In the genomic region with DNA sequence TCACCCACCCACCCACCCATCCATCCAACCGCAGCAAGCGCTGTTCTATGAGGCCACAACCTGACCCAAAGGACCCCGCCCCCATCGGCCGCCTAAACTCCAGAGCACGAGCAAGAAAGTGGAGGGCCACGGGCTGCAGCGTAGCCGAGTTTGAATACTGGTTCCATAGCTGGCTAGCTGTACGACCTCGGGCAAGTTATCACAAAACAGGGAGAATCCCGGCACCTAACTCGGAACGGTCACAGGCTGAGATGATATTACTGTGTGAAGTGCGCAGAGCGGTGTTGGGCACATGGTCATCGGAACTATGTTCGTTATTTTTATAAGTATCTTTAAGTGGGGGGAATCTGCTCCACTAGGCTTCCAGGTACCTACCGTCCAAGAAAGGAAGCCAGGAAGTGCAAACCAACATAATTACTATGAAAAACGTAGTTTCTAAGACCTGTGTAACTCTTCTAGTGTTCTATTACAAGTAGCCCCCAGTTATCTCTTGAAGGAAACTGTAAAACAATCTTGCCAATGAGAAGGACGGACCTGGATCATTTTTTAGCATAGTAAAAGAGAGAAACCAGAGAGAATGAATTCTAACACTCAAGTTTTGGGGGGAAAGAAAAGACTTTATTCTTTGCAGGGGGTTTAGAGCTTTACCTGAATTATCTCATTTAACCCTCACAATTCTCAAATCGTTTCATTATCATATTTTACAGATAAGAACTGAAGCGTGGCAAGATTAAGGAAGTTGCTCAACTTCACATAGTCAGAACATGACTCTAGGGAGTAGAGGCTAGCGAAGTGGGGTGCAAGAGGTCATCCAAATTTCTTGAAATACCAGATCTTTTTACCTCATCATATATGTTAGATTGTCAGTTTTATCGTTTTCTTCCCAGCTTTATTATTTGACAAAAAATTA, we compare ENCODE assay signal across 1 cellular context.
A peak's percentile ranks its signal among the peaks of the same experiment; 100 is the strongest.
TF ChIP-seq lines count a peak whose summit lies in the region.

No MANE protein-coding gene starts in this region.

TF ChIP-seq in HepG2, 621 proteins besides CTCF, POLR2A, EP300 and RAD21 (continues in another document):
- TF ChIP-seq, protein P1, sequence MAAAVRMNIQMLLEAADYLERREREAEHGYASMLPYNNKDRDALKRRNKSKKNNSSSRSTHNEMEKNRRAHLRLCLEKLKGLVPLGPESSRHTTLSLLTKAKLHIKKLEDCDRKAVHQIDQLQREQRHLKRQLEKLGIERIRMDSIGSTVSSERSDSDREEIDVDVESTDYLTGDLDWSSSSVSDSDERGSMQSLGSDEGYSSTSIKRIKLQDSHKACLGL (CRISPR knock-in tag; IDR thresholded peaks at IDR 0.05): no peak
- TF ChIP-seq, protein P2, sequence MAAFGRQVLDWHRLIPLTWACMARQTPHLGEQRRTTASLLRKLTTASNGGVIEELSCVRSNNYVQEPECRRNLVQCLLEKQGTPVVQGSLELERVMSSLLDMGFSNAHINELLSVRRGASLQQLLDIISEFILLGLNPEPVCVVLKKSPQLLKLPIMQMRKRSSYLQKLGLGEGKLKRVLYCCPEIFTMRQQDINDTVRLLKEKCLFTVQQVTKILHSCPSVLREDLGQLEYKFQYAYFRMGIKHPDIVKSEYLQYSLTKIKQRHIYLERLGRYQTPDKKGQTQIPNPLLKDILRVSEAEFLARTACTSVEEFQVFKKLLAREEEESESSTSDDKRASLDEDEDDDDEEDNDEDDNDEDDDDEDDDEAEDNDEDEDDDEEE (CRISPR knock-in tag; IDR thresholded peaks at IDR 0.05): no peak
- TF ChIP-seq ZSCAN12 (CRISPR knock-in tag; IDR thresholded peaks at IDR 0.05) (no peak), NFE2L2 (IDR thresholded peaks at IDR 0.05; ENCODE audit: low read length) (no peak), GFI1 (CRISPR knock-in tag; IDR thresholded peaks at IDR 0.05; ENCODE audit: borderline replicate concordance) (no peak), ZNF777 (CRISPR knock-in tag; IDR thresholded peaks at IDR 0.05) (peak; percentile 84), YEATS4 (CRISPR knock-in tag; IDR thresholded peaks at IDR 0.05; ENCODE audit: borderline replicate concordance) (no peak), BORCS8-MEF2B (CRISPR knock-in tag; IDR thresholded peaks at IDR 0.05) (no peak), ZNF12 (CRISPR knock-in tag; IDR thresholded peaks at IDR 0.05) (0 out of 2 replicates have a peak, but pooled peaks have one; percentile 7), MAF1 (CRISPR knock-in tag; IDR thresholded peaks at IDR 0.05; ENCODE audit: borderline replicate concordance) (no peak), ZNF432 (CRISPR knock-in tag; IDR thresholded peaks at IDR 0.05; ENCODE audit: borderline replicate concordance) (no peak), MTF2 (CRISPR knock-in tag; IDR thresholded peaks at IDR 0.05; ENCODE audit: borderline replicate concordance) (no peak), CEBPG (CRISPR knock-in tag; IDR thresholded peaks at IDR 0.05) (0 out of 2 replicates have a peak, but pooled peaks have one; percentile 19), ZNF850 (CRISPR knock-in tag; conservative IDR thresholded peaks at IDR 0.05) (no peak), ZNF24 (IDR thresholded peaks at IDR 0.05) (no peak), STAT5B (CRISPR knock-in tag; IDR thresholded peaks at IDR 0.05) (no peak), NFKB2 (CRISPR knock-in tag; IDR thresholded peaks at IDR 0.05; ENCODE audit: borderline replicate concordance) (no peak), HOXA5 (CRISPR knock-in tag; IDR thresholded peaks at IDR 0.05) (no peak), ZMYM2 (CRISPR knock-in tag; IDR thresholded peaks at IDR 0.05) (no peak), KDM6A (CRISPR knock-in tag; IDR thresholded peaks at IDR 0.05; ENCODE audit: low read depth) (no peak), ATRX (CRISPR knock-in tag; IDR thresholded peaks at IDR 0.05; ENCODE audit: borderline replicate concordance) (no peak), ZNF317 (CRISPR knock-in tag; IDR thresholded peaks at IDR 0.05) (no peak), SATB2 (CRISPR knock-in tag; IDR thresholded peaks at IDR 0.05) (no peak; the same call in 1 of the 2 replicates), ZMAT3 (CRISPR knock-in tag; conservative IDR thresholded peaks at IDR 0.05) (no peak), ZNF605 (CRISPR knock-in tag; IDR thresholded peaks at IDR 0.05) (no peak)
- TF ChIP-seq, protein P3, sequence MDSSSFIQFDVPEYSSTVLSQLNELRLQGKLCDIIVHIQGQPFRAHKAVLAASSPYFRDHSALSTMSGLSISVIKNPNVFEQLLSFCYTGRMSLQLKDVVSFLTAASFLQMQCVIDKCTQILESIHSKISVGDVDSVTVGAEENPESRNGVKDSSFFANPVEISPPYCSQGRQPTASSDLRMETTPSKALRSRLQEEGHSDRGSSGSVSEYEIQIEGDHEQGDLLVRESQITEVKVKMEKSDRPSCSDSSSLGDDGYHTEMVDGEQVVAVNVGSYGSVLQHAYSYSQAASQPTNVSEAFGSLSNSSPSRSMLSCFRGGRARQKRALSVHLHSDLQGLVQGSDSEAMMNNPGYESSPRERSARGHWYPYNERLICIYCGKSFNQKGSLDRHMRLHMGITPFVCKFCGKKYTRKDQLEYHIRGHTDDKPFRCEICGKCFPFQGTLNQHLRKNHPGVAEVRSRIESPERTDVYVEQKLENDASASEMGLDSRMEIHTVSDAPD (CRISPR knock-in tag; IDR thresholded peaks at IDR 0.05): 0 out of 2 replicates have a peak, but pooled peaks have one; percentile 11
- TF ChIP-seq, protein P4, sequence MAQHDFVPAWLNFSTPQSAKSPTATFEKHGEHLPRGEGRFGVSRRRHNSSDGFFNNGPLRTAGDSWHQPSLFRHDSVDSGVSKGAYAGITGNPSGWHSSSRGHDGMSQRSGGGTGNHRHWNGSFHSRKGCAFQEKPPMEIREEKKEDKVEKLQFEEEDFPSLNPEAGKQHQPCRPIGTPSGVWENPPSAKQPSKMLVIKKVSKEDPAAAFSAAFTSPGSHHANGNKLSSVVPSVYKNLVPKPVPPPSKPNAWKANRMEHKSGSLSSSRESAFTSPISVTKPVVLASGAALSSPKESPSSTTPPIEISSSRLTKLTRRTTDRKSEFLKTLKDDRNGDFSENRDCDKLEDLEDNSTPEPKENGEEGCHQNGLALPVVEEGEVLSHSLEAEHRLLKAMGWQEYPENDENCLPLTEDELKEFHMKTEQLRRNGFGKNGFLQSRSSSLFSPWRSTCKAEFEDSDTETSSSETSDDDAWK (CRISPR knock-in tag; IDR thresholded peaks at IDR 0.05): no peak
- TF ChIP-seq, protein P5, sequence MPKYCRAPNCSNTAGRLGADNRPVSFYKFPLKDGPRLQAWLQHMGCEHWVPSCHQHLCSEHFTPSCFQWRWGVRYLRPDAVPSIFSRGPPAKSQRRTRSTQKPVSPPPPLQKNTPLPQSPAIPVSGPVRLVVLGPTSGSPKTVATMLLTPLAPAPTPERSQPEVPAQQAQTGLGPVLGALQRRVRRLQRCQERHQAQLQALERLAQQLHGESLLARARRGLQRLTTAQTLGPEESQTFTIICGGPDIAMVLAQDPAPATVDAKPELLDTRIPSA (CRISPR knock-in tag; IDR thresholded peaks at IDR 0.05; ENCODE audit: borderline replicate concordance): no peak
- TF ChIP-seq, protein P6, sequence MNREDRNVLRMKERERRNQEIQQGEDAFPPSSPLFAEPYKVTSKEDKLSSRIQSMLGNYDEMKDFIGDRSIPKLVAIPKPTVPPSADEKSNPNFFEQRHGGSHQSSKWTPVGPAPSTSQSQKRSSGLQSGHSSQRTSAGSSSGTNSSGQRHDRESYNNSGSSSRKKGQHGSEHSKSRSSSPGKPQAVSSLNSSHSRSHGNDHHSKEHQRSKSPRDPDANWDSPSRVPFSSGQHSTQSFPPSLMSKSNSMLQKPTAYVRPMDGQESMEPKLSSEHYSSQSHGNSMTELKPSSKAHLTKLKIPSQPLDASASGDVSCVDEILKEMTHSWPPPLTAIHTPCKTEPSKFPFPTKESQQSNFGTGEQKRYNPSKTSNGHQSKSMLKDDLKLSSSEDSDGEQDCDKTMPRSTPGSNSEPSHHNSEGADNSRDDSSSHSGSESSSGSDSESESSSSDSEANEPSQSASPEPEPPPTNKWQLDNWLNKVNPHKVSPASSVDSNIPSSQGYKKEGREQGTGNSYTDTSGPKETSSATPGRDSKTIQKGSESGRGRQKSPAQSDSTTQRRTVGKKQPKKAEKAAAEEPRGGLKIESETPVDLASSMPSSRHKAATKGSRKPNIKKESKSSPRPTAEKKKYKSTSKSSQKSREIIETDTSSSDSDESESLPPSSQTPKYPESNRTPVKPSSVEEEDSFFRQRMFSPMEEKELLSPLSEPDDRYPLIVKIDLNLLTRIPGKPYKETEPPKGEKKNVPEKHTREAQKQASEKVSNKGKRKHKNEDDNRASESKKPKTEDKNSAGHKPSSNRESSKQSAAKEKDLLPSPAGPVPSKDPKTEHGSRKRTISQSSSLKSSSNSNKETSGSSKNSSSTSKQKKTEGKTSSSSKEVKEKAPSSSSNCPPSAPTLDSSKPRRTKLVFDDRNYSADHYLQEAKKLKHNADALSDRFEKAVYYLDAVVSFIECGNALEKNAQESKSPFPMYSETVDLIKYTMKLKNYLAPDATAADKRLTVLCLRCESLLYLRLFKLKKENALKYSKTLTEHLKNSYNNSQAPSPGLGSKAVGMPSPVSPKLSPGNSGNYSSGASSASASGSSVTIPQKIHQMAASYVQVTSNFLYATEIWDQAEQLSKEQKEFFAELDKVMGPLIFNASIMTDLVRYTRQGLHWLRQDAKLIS (CRISPR knock-in tag; IDR thresholded peaks at IDR 0.05): no peak
- TF ChIP-seq, protein P7, sequence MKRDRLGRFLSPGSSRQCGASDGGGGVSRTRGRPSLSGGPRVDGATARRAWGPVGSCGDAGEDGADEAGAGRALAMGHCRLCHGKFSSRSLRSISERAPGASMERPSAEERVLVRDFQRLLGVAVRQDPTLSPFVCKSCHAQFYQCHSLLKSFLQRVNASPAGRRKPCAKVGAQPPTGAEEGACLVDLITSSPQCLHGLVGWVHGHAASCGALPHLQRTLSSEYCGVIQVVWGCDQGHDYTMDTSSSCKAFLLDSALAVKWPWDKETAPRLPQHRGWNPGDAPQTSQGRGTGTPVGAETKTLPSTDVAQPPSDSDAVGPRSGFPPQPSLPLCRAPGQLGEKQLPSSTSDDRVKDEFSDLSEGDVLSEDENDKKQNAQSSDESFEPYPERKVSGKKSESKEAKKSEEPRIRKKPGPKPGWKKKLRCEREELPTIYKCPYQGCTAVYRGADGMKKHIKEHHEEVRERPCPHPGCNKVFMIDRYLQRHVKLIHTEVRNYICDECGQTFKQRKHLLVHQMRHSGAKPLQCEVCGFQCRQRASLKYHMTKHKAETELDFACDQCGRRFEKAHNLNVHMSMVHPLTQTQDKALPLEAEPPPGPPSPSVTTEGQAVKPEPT (CRISPR knock-in tag; IDR thresholded peaks at IDR 0.05; ENCODE audit: low read depth): no peak
- TF ChIP-seq, protein P8, sequence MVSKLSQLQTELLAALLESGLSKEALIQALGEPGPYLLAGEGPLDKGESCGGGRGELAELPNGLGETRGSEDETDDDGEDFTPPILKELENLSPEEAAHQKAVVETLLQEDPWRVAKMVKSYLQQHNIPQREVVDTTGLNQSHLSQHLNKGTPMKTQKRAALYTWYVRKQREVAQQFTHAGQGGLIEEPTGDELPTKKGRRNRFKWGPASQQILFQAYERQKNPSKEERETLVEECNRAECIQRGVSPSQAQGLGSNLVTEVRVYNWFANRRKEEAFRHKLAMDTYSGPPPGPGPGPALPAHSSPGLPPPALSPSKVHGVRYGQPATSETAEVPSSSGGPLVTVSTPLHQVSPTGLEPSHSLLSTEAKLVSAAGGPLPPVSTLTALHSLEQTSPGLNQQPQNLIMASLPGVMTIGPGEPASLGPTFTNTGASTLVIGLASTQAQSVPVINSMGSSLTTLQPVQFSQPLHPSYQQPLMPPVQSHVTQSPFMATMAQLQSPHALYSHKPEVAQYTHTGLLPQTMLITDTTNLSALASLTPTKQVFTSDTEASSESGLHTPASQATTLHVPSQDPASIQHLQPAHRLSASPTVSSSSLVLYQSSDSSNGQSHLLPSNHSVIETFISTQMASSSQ (IDR thresholded peaks at IDR 0.05; ENCODE audit: low read depth): no peak
- TF ChIP-seq, protein P8 (CRISPR knock-in tag; IDR thresholded peaks at IDR 0.05; ENCODE audit: borderline replicate concordance): no peak
- TF ChIP-seq, protein P9, sequence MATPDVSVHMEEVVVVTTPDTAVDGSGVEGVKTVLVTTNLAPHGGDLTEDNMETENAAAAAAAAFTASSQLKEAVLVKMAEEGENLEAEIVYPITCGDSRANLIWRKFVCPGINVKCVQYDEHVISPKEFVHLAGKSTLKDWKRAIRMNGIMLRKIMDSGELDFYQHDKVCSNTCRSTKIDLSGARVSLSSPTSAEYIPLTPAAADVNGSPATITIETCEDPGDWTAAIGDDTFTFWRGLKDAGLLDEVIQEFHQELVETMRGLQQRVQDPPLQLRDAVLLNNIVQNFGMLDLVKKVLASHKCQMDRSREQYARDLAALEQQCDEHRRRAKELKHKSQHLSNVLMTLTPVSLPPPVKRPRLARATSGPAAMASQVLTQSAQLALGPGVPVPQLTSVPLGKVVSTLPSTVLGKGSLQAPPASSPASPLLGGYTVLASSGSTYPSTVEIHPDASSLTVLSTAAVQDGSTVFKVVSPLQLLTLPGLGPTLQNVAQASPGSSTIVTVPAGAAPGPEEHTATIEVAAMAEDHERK (CRISPR knock-in tag; IDR thresholded peaks at IDR 0.05; ENCODE audit: low read depth): no peak
- TF ChIP-seq, protein P10, sequence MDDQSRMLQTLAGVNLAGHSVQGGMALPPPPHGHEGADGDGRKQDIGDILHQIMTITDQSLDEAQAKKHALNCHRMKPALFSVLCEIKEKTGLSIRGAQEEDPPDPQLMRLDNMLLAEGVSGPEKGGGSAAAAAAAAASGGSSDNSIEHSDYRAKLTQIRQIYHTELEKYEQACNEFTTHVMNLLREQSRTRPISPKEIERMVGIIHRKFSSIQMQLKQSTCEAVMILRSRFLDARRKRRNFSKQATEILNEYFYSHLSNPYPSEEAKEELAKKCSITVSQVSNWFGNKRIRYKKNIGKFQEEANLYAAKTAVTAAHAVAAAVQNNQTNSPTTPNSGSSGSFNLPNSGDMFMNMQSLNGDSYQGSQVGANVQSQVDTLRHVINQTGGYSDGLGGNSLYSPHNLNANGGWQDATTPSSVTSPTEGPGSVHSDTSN (CRISPR knock-in tag; IDR thresholded peaks at IDR 0.05; ENCODE audit: borderline replicate concordance): no peak
- TF ChIP-seq, protein P11, sequence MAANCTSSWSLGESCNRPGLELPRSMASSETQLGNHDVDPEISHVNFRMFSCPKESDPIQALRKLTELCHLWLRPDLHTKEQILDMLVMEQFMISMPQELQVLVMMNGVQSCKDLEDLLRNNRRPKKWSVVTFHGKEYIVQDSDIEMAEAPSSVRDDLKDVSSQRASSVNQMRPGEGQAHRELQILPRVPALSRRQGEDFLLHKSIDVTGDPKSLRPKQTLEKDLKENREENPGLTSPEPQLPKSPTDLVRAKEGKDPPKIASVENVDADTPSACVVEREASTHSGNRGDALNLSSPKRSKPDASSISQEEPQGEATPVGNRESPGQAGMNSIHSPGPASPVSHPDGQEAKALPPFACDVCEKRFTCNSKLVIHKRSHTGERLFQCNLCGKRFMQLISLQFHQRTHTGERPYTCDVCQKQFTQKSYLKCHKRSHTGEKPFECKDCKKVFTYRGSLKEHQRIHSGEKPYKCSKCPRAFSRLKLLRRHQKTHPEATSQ (CRISPR knock-in tag; IDR thresholded peaks at IDR 0.05; ENCODE audit: borderline replicate concordance): peak; percentile 15; the same call in 1 of the 2 replicates
